9 cellular contexts compared by ENCODE assay signal in genomic region chr20:37276494-37277252, GRCh38. TPM values are rescaled to one million over a fixed set of nuclear protein-coding genes. Genes with fewer than 3 reads are reported as not detected.
DNase-seq lines count a peak whose midpoint lies in the region; ATAC-seq and TF ChIP-seq lines count a peak whose summit lies in the region.
"Had no signal": no experiment of that assay in that cellular context is flagged by ENCODE, and none has a peak within 500 bp of the region (broad histone marks: within the 10 kb centered on the region; RNA-seq: fewer than 3 reads in every experiment).

No MANE protein-coding gene starts in this region.

- H3K27me3 Mint-ChIP-seq in activated CD4-positive, alpha-beta T cell treated with anti-CD3 and anti-CD28 coated beads, Interleukin-2, amount 10 ng/mL, durations not matched to agents 24 days and 14 days, result peaks cover 13% of the 10 kb centered on the region

- H3K4me3 ChIP-seq in Panc1 (ENCODE audit: low read depth in 2 of 2, low read length in 2 of 2), result no peak overlapping the region

- POLR2A ChIA-PET in Panc1 (lab: Charles Lee), result no interaction called here

- ATAC-seq in HG02852 (IDR thresholded peaks at IDR 0.05; ENCODE audit: unreplicated experiment) (peak; percentile 62), Panc1 (peak; percentile 85), omental fat pad (ENCODE audit: low FRiP score) (peak; percentile 75)

- peaks cover 6% of the 10 kb centered on the region for H3K4me1 Mint-ChIP-seq in activated CD4-positive, alpha-beta T cell treated with anti-CD3 and anti-CD28 coated beads, Interleukin-2, amount 10 ng/mL, durations not matched to agents 24 days and 14 days

- peak; percentile 67 for DNase-seq in activated CD4-positive, alpha-beta T cell treated with anti-CD3 and anti-CD28 coated beads, Interleukin-2, amount 10 ng/mL, durations not matched to agents 24 days and 14 days
- DNase-seq in activated CD4-positive, alpha-beta T cell treated with anti-CD3 and anti-CD28 coated beads, Interleukin-2, amount 50 U/mL, for 1 hour, result no peak
- DNase-seq in Panc1 (ENCODE audit: low read depth, low spot score) (no peak), epidermal melanocyte (ENCODE audit: insufficient read length, low spot score) (peak; percentile 59), omental fat pad (ENCODE audit: low spot score) (no peak)
- no peak for DNase-seq in stimulated activated CD4-positive, alpha-beta T cell treated with anti-CD3 and anti-CD28 coated beads, Interleukin-12 subunit alpha, Interleukin-12 subunit beta, amount 100 ng/mL, for 4 hours
- DNase-seq in stimulated activated CD4-positive, alpha-beta T cell treated with anti-CD3 and anti-CD28 coated beads, Interleukin-2, amount 100 ng/mL, for 24 hours, result no peak

- no peaks in the 10 kb centered on the region for H3K36me3 Mint-ChIP-seq in activated CD4-positive, alpha-beta T cell treated with anti-CD3 and anti-CD28 coated beads, Interleukin-2, amount 10 ng/mL, durations not matched to agents 24 days and 14 days (ENCODE audit: low read depth)

- no peaks in the 10 kb centered on the region for H3K36me3 ChIP-seq in Panc1 (ENCODE audit: control insufficient read depth, insufficient read depth, low read length)

- in situ Hi-C loops in Panc1 (cut with HindIII; ENCODE audit: low pct_unique_long_range_greater_than_20kb, low sequenced_read_pairs), result no loop called here

- no peak overlapping the region for H3K27ac Mint-ChIP-seq in activated CD4-positive, alpha-beta T cell treated with anti-CD3 and anti-CD28 coated beads, Interleukin-2, amount 10 ng/mL, durations not matched to agents 24 days and 14 days

- no peak overlapping the region for H3K27ac ChIP-seq in Panc1 (ENCODE audit: low read length)

- TF ChIP-seq CTCF in Panc1 (IDR thresholded peaks at IDR 0.05) (no peak; the same call in 1 of the 2 replicates), omental fat pad (IDR thresholded peaks at IDR 0.05) (no peak)

- intact Hi-C loops in activated CD4-positive, alpha-beta T cell treated with anti-CD3 and anti-CD28 coated beads, Interleukin-2, amount 10 ng/mL, durations not matched to agents 24 days and 14 days (cut with micrococcal nuclease), result no loop called here
- intact Hi-C loops in Panc1 (cut with micrococcal nuclease; ENCODE audit: unreplicated experiment), result loop anchor here (5.0 kb wide), 1 partner anchor 106 kb away; no protein-coding TSS in a partner anchor

- BruUV-seq in Panc1 (replicated peaks; lab: Mats Ljungman, UMichigan), result no TSS peak

- no peaks in the 10 kb centered on the region for H3K9me3 ChIP-seq in Panc1 (ENCODE audit: control insufficient read depth, insufficient read depth, low read depth, low read length)

- H3K4me3 Mint-ChIP-seq in activated CD4-positive, alpha-beta T cell treated with anti-CD3 and anti-CD28 coated beads, Interleukin-2, amount 10 ng/mL, durations not matched to agents 24 days and 14 days, result no peak overlapping the region

- H3K27me3 ChIP-seq in Panc1 (ENCODE audit: control insufficient read depth, insufficient read depth, low read length), result no peaks in the 10 kb centered on the region

- CTCF ChIA-PET in Panc1 (lab: Charles Lee), result no interaction called here

- H3K4me1 ChIP-seq in Panc1 (ENCODE audit: control insufficient read depth, insufficient read depth, low read length), result peaks cover 4% of the 10 kb centered on the region; the same call in 1 of the 2 replicates

- no peaks in the 10 kb centered on the region for H3K9me3 Mint-ChIP-seq in activated CD4-positive, alpha-beta T cell treated with anti-CD3 and anti-CD28 coated beads, Interleukin-2, amount 10 ng/mL, durations not matched to agents 24 days and 14 days

RNA-seq across cellular contexts. Expression of gene MANBAL, which starts 12.8 kb away (rescaled TPM):
- total RNA-seq in activated CD4-positive, alpha-beta T cell treated with anti-CD3 and anti-CD28 coated beads, Interleukin-2, amount 10 ng/mL, durations not matched to agents 24 days and 14 days, result 13.4 and 13.7 TPM in 2 replicates
- total RNA-seq in Panc1 (2021; ENCODE audit: unreplicated experiment) (36.4 TPM), omental fat pad (10 to 100 TPM; 25.8 to 37.8 (median 31.9) TPM)
- 46.6 TPM for polyA plus RNA-seq in Panc1 (2012; ENCODE audit: insufficient read length)

RNA-seq across cellular contexts. Expression of gene GHRH, which starts 15.1 kb away (rescaled TPM):
- total RNA-seq in activated CD4-positive, alpha-beta T cell treated with anti-CD3 and anti-CD28 coated beads, Interleukin-2, amount 10 ng/mL, durations not matched to agents 24 days and 14 days, result not detected in 2 replicates
- total RNA-seq in Panc1 (2021; ENCODE audit: unreplicated experiment), result not detected
- polyA plus RNA-seq in Panc1 (2012; ENCODE audit: insufficient read length), result not detected
- total RNA-seq in omental fat pad, result not detected
- polyA plus RNA-seq: adipose tissue had no signal

Comparison
In these comparisons a context has a peak if more than half of its experiments do, and no peak if none do; other contexts are left out.
1. DNase-seq: peak in activated CD4-positive, alpha-beta T cell treated with anti-CD3 and anti-CD28 coated beads, Interleukin-2, amount 10 ng/mL, durations not matched to agents 24 days and 14 days (single experiment) and epidermal melanocyte (single experiment); none in activated CD4-positive, alpha-beta T cell treated with anti-CD3 and anti-CD28 coated beads, Interleukin-2, amount 50 U/mL, for 1 hour (single experiment), Panc1 (single experiment), omental fat pad (single experiment), stimulated activated CD4-positive, alpha-beta T cell treated with anti-CD3 and anti-CD28 coated beads, Interleukin-12 subunit alpha, Interleukin-12 subunit beta, amount 100 ng/mL, for 4 hours (single experiment) and stimulated activated CD4-positive, alpha-beta T cell treated with anti-CD3 and anti-CD28 coated beads, Interleukin-2, amount 100 ng/mL, for 24 hours (0 of 2).
2. Peak in every context shown above with its lines, with median percentiles within 50 percentile points of each other: ATAC-seq.